9 cellular contexts compared by ENCODE assay signal in genomic region chr5:90557871-90558270, GRCh38. TPM values are rescaled to one million over a fixed set of nuclear protein-coding genes. Genes with fewer than 3 reads are reported as not detected.
DNase-seq lines count a peak whose midpoint lies in the region; ATAC-seq and TF ChIP-seq lines count a peak whose summit lies in the region.
"Had no signal": no experiment of that assay in that cellular context is flagged by ENCODE, and none has a peak within 500 bp of the region (broad histone marks: within the 10 kb centered on the region; RNA-seq: fewer than 3 reads in every experiment).

No MANE protein-coding gene starts in this region.

- ATAC-seq in activated T-cell treated with anti-CD3 and anti-CD28 coated beads, Interleukin-2, amount 50 U/mL, for 4 hours, result no peak
- no peak for ATAC-seq in GM19395 (IDR thresholded peaks at IDR 0.05; ENCODE audit: unreplicated experiment)

- no peak overlapping the region for H3K27ac ChIP-seq in stomach

- H3K36me3 Mint-ChIP-seq in activated T-cell treated with anti-CD3 and anti-CD28 coated beads, Interleukin-2, amount 50 U/mL, for 4 hours (ENCODE audit: insufficient read depth), result no peaks in the 10 kb centered on the region
- no peaks in the 10 kb centered on the region for H3K36me3 Mint-ChIP-seq in activated naive CD8-positive, alpha-beta T cell

- 2 to 14% (median 7%) methylated on average over 3 of the region's 3 CpGs for WGBS in stomach, 5 donors

- no peak for DNase-seq in activated T-cell treated with anti-CD3 and anti-CD28 coated beads, Interleukin-2, amount 50 U/mL, for 4 hours
- no peak for DNase-seq in activated T-cell treated with anti-CD3 and anti-CD28 coated beads, Interleukin-2, amount 50 U/mL, for 48 hours
- DNase-seq in stomach (no peak), pons (ENCODE audit: low spot score) (no peak), islet precursor cell (no peak)
- DNase-seq: activated CD4-positive, alpha-beta T cell treated with anti-CD3 and anti-CD28 coated beads, Interleukin-2, amount 50 U/mL, for 4 hours had no signal

- intact Hi-C loops in stomach (cut with DNase I; ENCODE audit: low total_unique reads), result no loop called here

- H3K4me3 ChIP-seq in iPS-18c (ENCODE audit: insufficient read depth, low read depth, low read length) (peak overlapping the region; percentile 61; the same call in 1 of the 2 replicates), stomach (peak overlapping the region; percentile 39 to 55 (median 47))

- H3K9me3 ChIP-seq in iPS-18c (ENCODE audit: control insufficient read depth, insufficient read depth, low read length), result no peaks in the 10 kb centered on the region
- no peaks in the 10 kb centered on the region for H3K9me3 ChIP-seq in stomach

- H3K4me1 Mint-ChIP-seq in activated T-cell treated with anti-CD3 and anti-CD28 coated beads, Interleukin-2, amount 50 U/mL, for 4 hours (ENCODE audit: low read depth), result peaks cover 8% of the 10 kb centered on the region
- H3K4me1 Mint-ChIP-seq in activated naive CD8-positive, alpha-beta T cell (ENCODE audit: low read depth), result peaks cover 12% of the 10 kb centered on the region

- peaks cover 8 to 17% (median 16%) of the 10 kb centered on the region in 4 donors for H3K4me1 ChIP-seq in stomach

- no peak for TF ChIP-seq EP300 in stomach (IDR thresholded peaks at IDR 0.05)

- H3K9me3 Mint-ChIP-seq in activated T-cell treated with anti-CD3 and anti-CD28 coated beads, Interleukin-2, amount 50 U/mL, for 4 hours, result no peaks in the 10 kb centered on the region
- H3K9me3 Mint-ChIP-seq in activated naive CD8-positive, alpha-beta T cell (ENCODE audit: low read depth), result no peaks in the 10 kb centered on the region

- no peak for TF ChIP-seq CTCF in stomach (IDR thresholded peaks at IDR 0.05)

- no peak for TF ChIP-seq POLR2A in stomach (IDR thresholded peaks at IDR 0.05)

- H3K27me3 ChIP-seq in stomach, result peaks cover 0 to 79% (median 47%) of the 10 kb centered on the region in 3 donors

- H3K27me3 Mint-ChIP-seq in activated T-cell treated with anti-CD3 and anti-CD28 coated beads, Interleukin-2, amount 50 U/mL, for 4 hours (ENCODE audit: low read depth), result peaks cover 50% of the 10 kb centered on the region
- peaks cover 36% of the 10 kb centered on the region for H3K27me3 Mint-ChIP-seq in activated naive CD8-positive, alpha-beta T cell

- H3K27ac Mint-ChIP-seq in activated naive CD8-positive, alpha-beta T cell, result no peak overlapping the region

- no peaks in the 10 kb centered on the region for H3K36me3 ChIP-seq in stomach

- H3K4me3 Mint-ChIP-seq in activated T-cell treated with anti-CD3 and anti-CD28 coated beads, Interleukin-2, amount 50 U/mL, for 4 hours, result peak overlapping the region; percentile 19
- H3K4me3 Mint-ChIP-seq in activated naive CD8-positive, alpha-beta T cell, result peak overlapping the region; percentile 73

RNA-seq across cellular contexts. Expression of gene ADGRV1, which starts 0.7 kb away (rescaled TPM):
- under 1 TPM; 0.32 to 0.54 (median 0.53) TPM for total RNA-seq in activated T-cell treated with anti-CD3 and anti-CD28 coated beads, Interleukin-2, amount 50 U/mL, for 4 hours
- total RNA-seq in stomach, result 10 to 100 TPM in 1 of 5 donors, 1 to 10 TPM in 4; 1.4 to 10.3 (median 5.3) TPM
- 1 to 10 TPM in 2 of 3 donors, under 1 TPM in 1; 0.75 to 5.7 (median 2.6) TPM for polyA plus RNA-seq in stomach

RNA-seq across cellular contexts. Expression of gene LYSMD3, which starts 28.5 kb away (rescaled TPM):
- total RNA-seq in activated T-cell treated with anti-CD3 and anti-CD28 coated beads, Interleukin-2, amount 50 U/mL, for 4 hours, result 10 to 100 TPM; 10.2 to 11.4 (median 11.3) TPM
- 10 to 100 TPM in 2 of 5 donors, 1 to 10 TPM in 3; 7.6 to 27.0 (median 8.1) TPM for total RNA-seq in stomach
- 1 to 10 TPM; 3.9 to 6.3 (median 6.0) TPM for polyA plus RNA-seq in stomach
